Comparison of ENCODE assay signal across 14 cellular contexts in genomic region chr4:100746141-100746540, GRCh38.
DNase-seq lines count a peak whose midpoint lies in the region; ATAC-seq and TF ChIP-seq lines count a peak whose summit lies in the region.
"Had no signal": no experiment of that assay in that cellular context is flagged by ENCODE, and none has a peak within 500 bp of the region (broad histone marks: within the 10 kb centered on the region; RNA-seq: fewer than 3 reads in every experiment).

No MANE protein-coding gene starts in this region.

- H3K9me3 Mint-ChIP-seq in osteocyte (ENCODE audit: unreplicated experiment): peaks cover 6% of the 10 kb centered on the region
- no peaks in the 10 kb centered on the region for H3K9me3 Mint-ChIP-seq in stimulated activated memory B cell treated with anti-CD40 and anti-IgM and Interleukin-4, amounts not matched to agents 10 μg/mL and 1 μg/mL and 100 μg/mL, for 72 hours

- H3K27me3 Mint-ChIP-seq in osteocyte (ENCODE audit: unreplicated experiment): no peaks in the 10 kb centered on the region
- no peaks in the 10 kb centered on the region for H3K27me3 Mint-ChIP-seq in stimulated activated memory B cell treated with anti-CD40 and anti-IgM and Interleukin-4, amounts not matched to agents 10 μg/mL and 1 μg/mL and 100 μg/mL, for 72 hours

- ATAC-seq in stimulated activated memory B cell treated with anti-CD40 and anti-IgM and Interleukin-4, amounts not matched to agents 10 μg/mL and 1 μg/mL and 100 μg/mL, for 72 hours: peak; percentile 50
- ATAC-seq in HG03045 (IDR thresholded peaks at IDR 0.05; ENCODE audit: unreplicated experiment): no peak
- ATAC-seq: HCT116 had no signal

- H3K4me1 Mint-ChIP-seq in osteocyte (ENCODE audit: unreplicated experiment): no peaks in the 10 kb centered on the region
- H3K4me1 Mint-ChIP-seq in stimulated activated memory B cell treated with anti-CD40 and anti-IgM and Interleukin-4, amounts not matched to agents 10 μg/mL and 1 μg/mL and 100 μg/mL, for 72 hours: no peaks in the 10 kb centered on the region
- H3K4me1 Mint-ChIP-seq: CD4-positive, alpha-beta memory T cell; H9 had no signal

- no peak overlapping the region for H3K4me3 ChIP-seq in epithelial cell of esophagus (ENCODE audit: low read length)
- H3K4me3 ChIP-seq: GM23248 had no signal

- TF ChIP-seq CTCF in epithelial cell of esophagus (IDR thresholded peaks at IDR 0.05; ENCODE audit: insufficient read depth, low read depth, low read length, missing control alignments): no peak
- no peak for TF ChIP-seq CTCF in osteocyte (IDR thresholded peaks at IDR 0.05)

- DNase-seq in epithelial cell of esophagus (ENCODE audit: low read depth) (peak; percentile 17), osteocyte (ENCODE audit: extremely low spot score, unreplicated experiment) (peak; percentile 74), mesenteric fat pad (ENCODE audit: low spot score) (no peak), COLO829 (ENCODE audit: low spot score) (no peak)
- DNase-seq: C1 segment of cervical spinal cord; Caco-2; CD4-positive, alpha-beta memory T cell; DMS153; DND-41; GM23248; H9 had no signal

- H3K4me3 Mint-ChIP-seq in osteocyte (ENCODE audit: unreplicated experiment): no peak overlapping the region
- H3K4me3 Mint-ChIP-seq in stimulated activated memory B cell treated with anti-CD40 and anti-IgM and Interleukin-4, amounts not matched to agents 10 μg/mL and 1 μg/mL and 100 μg/mL, for 72 hours: no peak overlapping the region
- H3K4me3 Mint-ChIP-seq: CD4-positive, alpha-beta memory T cell; H9 had no signal

- H3K36me3 Mint-ChIP-seq in osteocyte (ENCODE audit: unreplicated experiment): no peaks in the 10 kb centered on the region
- H3K36me3 Mint-ChIP-seq in stimulated activated memory B cell treated with anti-CD40 and anti-IgM and Interleukin-4, amounts not matched to agents 10 μg/mL and 1 μg/mL and 100 μg/mL, for 72 hours: no peaks in the 10 kb centered on the region
- H3K36me3 Mint-ChIP-seq: CD4-positive, alpha-beta memory T cell had no signal

- no peak overlapping the region for H3K27ac Mint-ChIP-seq in osteocyte (ENCODE audit: unreplicated experiment)
- H3K27ac Mint-ChIP-seq in stimulated activated memory B cell treated with anti-CD40 and anti-IgM and Interleukin-4, amounts not matched to agents 10 μg/mL and 1 μg/mL and 100 μg/mL, for 72 hours: no peak overlapping the region
- H3K27ac Mint-ChIP-seq: CD4-positive, alpha-beta memory T cell; H9 had no signal

Comparison
In these comparisons a context has a peak if more than half of its experiments do, and no peak if none do; other contexts are left out.
1. DNase-seq: peak in epithelial cell of esophagus (single experiment) and osteocyte (single experiment); none in mesenteric fat pad (single experiment) and COLO829 (single experiment).